ENCODE assay signal across 1 cellular context in the genomic region with DNA sequence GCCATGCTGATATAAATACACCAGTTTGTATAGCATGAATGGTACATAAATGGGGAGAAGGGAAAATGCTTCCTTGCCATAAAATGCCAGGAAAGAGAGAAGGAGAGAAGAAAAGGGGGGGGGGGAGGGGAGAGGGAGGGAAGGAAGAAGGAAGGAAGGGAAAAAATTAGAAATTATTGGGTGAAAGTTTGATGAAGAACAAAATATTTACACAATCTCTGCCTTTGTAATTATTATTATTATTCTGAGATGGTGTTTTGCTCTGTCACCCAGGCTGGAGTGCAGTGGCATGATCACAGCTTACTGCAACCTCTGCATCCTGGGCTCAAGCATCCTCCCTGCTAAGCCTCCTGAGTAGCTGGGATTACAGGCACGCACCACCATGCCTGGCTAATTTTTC.
A peak's percentile ranks its signal among the peaks of the same experiment; 100 is the strongest.
TF ChIP-seq lines count a peak whose summit lies in the region.

No MANE protein-coding gene starts in this region.

TF ChIP-seq in K562, 482 proteins besides CTCF, POLR2A, EP300 and RAD21:
- TF ChIP-seq POLR2H (tag; IDR thresholded peaks at IDR 0.05; ENCODE audit: low read depth) (no peak), GATA2 (CRISPR knock-in tag; IDR thresholded peaks at IDR 0.05) (no peak), RBFOX2 (IDR thresholded peaks at IDR 0.05; ENCODE audit: low read depth, low read length) (no peak), PHB2 (IDR thresholded peaks at IDR 0.05; ENCODE audit: low read depth) (no peak), HNRNPK (IDR thresholded peaks at IDR 0.05; ENCODE audit: low read depth, low read length, poor library complexity, severe bottlenecking) (peak; percentile 91), PHF20 (IDR thresholded peaks at IDR 0.05; ENCODE audit: partially characterized antibody) (no peak)
- TF ChIP-seq, protein P1, sequence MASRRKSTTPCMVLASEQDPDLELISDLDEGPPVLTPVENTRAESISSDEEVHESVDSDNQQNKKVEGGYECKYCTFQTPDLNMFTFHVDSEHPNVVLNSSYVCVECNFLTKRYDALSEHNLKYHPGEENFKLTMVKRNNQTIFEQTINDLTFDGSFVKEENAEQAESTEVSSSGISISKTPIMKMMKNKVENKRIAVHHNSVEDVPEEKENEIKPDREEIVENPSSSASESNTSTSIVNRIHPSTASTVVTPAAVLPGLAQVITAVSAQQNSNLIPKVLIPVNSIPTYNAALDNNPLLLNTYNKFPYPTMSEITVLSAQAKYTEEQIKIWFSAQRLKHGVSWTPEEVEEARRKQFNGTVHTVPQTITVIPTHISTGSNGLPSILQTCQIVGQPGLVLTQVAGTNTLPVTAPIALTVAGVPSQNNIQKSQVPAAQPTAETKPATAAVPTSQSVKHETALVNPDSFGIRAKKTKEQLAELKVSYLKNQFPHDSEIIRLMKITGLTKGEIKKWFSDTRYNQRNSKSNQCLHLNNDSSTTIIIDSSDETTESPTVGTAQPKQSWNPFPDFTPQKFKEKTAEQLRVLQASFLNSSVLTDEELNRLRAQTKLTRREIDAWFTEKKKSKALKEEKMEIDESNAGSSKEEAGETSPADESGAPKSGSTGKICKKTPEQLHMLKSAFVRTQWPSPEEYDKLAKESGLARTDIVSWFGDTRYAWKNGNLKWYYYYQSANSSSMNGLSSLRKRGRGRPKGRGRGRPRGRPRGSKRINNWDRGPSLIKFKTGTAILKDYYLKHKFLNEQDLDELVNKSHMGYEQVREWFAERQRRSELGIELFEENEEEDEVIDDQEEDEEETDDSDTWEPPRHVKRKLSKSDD (conservative IDR thresholded peaks at IDR 0.05; ENCODE audit: low read length) = no peak
- TF ChIP-seq, protein P2, sequence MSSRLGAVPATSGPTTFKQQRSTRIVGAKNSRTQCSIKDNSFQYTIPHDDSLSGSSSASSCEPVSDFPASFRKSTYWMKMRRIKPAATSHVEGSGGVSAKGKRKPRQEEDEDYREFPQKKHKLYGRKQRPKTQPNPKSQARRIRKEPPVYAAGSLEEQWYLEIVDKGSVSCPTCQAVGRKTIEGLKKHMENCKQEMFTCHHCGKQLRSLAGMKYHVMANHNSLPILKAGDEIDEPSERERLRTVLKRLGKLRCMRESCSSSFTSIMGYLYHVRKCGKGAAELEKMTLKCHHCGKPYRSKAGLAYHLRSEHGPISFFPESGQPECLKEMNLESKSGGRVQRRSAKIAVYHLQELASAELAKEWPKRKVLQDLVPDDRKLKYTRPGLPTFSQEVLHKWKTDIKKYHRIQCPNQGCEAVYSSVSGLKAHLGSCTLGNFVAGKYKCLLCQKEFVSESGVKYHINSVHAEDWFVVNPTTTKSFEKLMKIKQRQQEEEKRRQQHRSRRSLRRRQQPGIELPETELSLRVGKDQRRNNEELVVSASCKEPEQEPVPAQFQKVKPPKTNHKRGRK (tag; IDR thresholded peaks at IDR 0.05) = 0 out of 2 replicates have a peak, but pooled peaks have one; percentile 25
TF ChIP-seq in K562: peak in this region for 2.
